Comparison of ENCODE assay signal across 8 cellular contexts in genomic region chr17:8124350-8125195, GRCh38. TPM values are rescaled to one million over a fixed set of nuclear protein-coding genes. Genes with fewer than 3 reads are reported as not detected.
A peak's percentile ranks its signal among the peaks of the same experiment; 100 is the strongest.
DNase-seq lines count a peak whose midpoint lies in the region; ATAC-seq and TF ChIP-seq lines count a peak whose summit lies in the region.

No MANE protein-coding gene starts in this region.

- H3K36me3 Mint-ChIP-seq in memory B cell, result peaks cover 2% of the 10 kb centered on the region

- H3K4me1 Mint-ChIP-seq in memory B cell, result peaks cover 56% of the 10 kb centered on the region

- H3K4me3 Mint-ChIP-seq in memory B cell, result peak overlapping the region; percentile 87

- TF ChIP-seq CTCF in ascending aorta (IDR thresholded peaks at IDR 0.05), result no peak

- no peaks in the 10 kb centered on the region for H3K27me3 ChIP-seq in ascending aorta

- H3K9me3 ChIP-seq in ES-I3 (ENCODE audit: control insufficient read depth, insufficient read depth, low read length) (no peaks in the 10 kb centered on the region), ascending aorta (no peaks in the 10 kb centered on the region)

- H3K27ac ChIP-seq in ascending aorta, result no peak overlapping the region

- H3K27ac Mint-ChIP-seq in memory B cell, result peak overlapping the region; percentile 97

- H3K36me3 ChIP-seq in ES-I3 (ENCODE audit: insufficient read depth, low read length), result no peaks in the 10 kb centered on the region
- no peaks in the 10 kb centered on the region for H3K36me3 ChIP-seq in ascending aorta

- DNase-seq in NCI-H1694 (lab: John Stamatoyannopoulos, UW) (peak; percentile 29), ascending aorta (ENCODE audit: low spot score in 2 of 2) (no peak), memory B cell (ENCODE audit: low spot score in 2 of 2) (no peak), NCI-H1092 treated with DMSO at 0.1 percent for 48 hours (lab: John Stamatoyannopoulos, UW) (no peak), cerebellar nuclear complex (lab: John Stamatoyannopoulos, UW) (no peak)
- DNase-seq in effector CD4-positive, alpha-beta T cell, result no peak

- H3K27me3 Mint-ChIP-seq in memory B cell, result peaks cover 37% of the 10 kb centered on the region

- peak overlapping the region; percentile 57 to 65 for H3K4me3 ChIP-seq in ascending aorta

- H3K4me1 ChIP-seq in ES-I3 (ENCODE audit: insufficient read depth, low read length) (no peaks in the 10 kb centered on the region), ascending aorta (peaks cover 24 to 49% of the 10 kb centered on the region in 2 donors)

- H3K9me3 Mint-ChIP-seq in memory B cell, result no peaks in the 10 kb centered on the region

- H3K9ac ChIP-seq in ES-I3 (ENCODE audit: low read depth, low read length), result peak overlapping the region; percentile 59; the same call in 1 of the 2 replicates

- ATAC-seq in memory B cell (ENCODE audit: low read depth) (no peak), GM18517 (IDR thresholded peaks at IDR 0.05; ENCODE audit: unreplicated experiment) (no peak)

- intact Hi-C loops in ascending aorta (cut with DNase I), result loop anchor here (1.0 kb wide), 1 partner anchor 14 kb away; no protein-coding TSS in a partner anchor

RNA-seq across cellular contexts. Expression of gene HES7, which starts 0.7 kb away (rescaled TPM):
- total RNA-seq in ascending aorta, result not detected

RNA-seq across cellular contexts. Expression of gene ALOXE3, which starts 6.3 kb away (rescaled TPM):
- not detected for total RNA-seq in ascending aorta

RNA-seq across cellular contexts. Expression of gene PER1, which starts 27.6 kb away (rescaled TPM):
- total RNA-seq in ascending aorta, result 178 TPM

RNA-seq across cellular contexts. Expression of gene ALOX12B, which starts 37.1 kb away (rescaled TPM):
- total RNA-seq in ascending aorta, result not detected

RNA-seq across cellular contexts. Expression of gene VAMP2, which starts 38.2 kb away (rescaled TPM):
- total RNA-seq in ascending aorta, result 28.3 TPM
